Comparison of ENCODE assay signal across 27 cellular contexts in genomic region chr17:72611172-72611571, GRCh38.
"Had no signal": no experiment of that assay in that cellular context is flagged by ENCODE, and none has a peak within 500 bp of the region (broad histone marks: within the 10 kb centered on the region; RNA-seq: fewer than 3 reads in every experiment).

No MANE protein-coding gene starts in this region.

- H3K27me3 Mint-ChIP-seq: type B pancreatic cell had no signal

- H3K27ac Mint-ChIP-seq: immature natural killer cell; mesothelial cell of epicardium; natural killer cell; stimulated activated effector memory CD8-positive, alpha-beta T cell treated with anti-CD3 and anti-CD28 coated beads, Interleukin-12 subunit alpha, Interleukin-12 subunit beta, amount 100 ng/mL, for 72 hours; stimulated activated naive CD8-positive, alpha-beta T cell treated with anti-CD3 and anti-CD28 coated beads, Interleukin-15, Interleukin-2, amounts not matched to agents 100 ng/mL and 50 ng/mL, for 24 hours; type B pancreatic cell had no signal

- H3K4me3 Mint-ChIP-seq: immature natural killer cell; mesothelial cell of epicardium; natural killer cell; stimulated activated effector memory CD8-positive, alpha-beta T cell treated with anti-CD3 and anti-CD28 coated beads, Interleukin-12 subunit alpha, Interleukin-12 subunit beta, amount 100 ng/mL, for 72 hours; stimulated activated naive CD8-positive, alpha-beta T cell treated with anti-CD3 and anti-CD28 coated beads, Interleukin-15, Interleukin-2, amounts not matched to agents 100 ng/mL and 50 ng/mL, for 24 hours; type B pancreatic cell had no signal

- H3K36me3 ChIP-seq: left lung, lower lobe of right lung, ovary, prostate gland, suprapubic skin, tibial nerve, vagina had no signal

- H3K27me3 ChIP-seq: ovary, tibial nerve, vagina had no signal

- DNase-seq: hippocampal formation; immature natural killer cell; kidney; left colon; left lung; lower lobe of right lung; mammary epithelial cell; mesendoderm; naive B cell; natural killer cell; ovary; retina; right cardiac atrium; stimulated activated CD4-positive, alpha-beta T cell treated with anti-CD3 and anti-CD28 coated beads, Interleukin-12 subunit alpha, Interleukin-12 subunit beta, amount 100 ng/mL, for 4 hours; stimulated activated CD4-positive, alpha-beta T cell treated with anti-CD3 and anti-CD28 coated beads, Interleukin-15, amount 100 ng/mL, for 24 hours; stimulated activated CD4-positive, alpha-beta T cell treated with anti-CD3 and anti-CD28 coated beads, Interleukin-4, amount 100 ng/mL, for 24 hours; stimulated activated naive CD4-positive, alpha-beta T cell had no signal

- H3K4me1 Mint-ChIP-seq: immature natural killer cell; naive B cell; natural killer cell; stimulated activated effector memory CD8-positive, alpha-beta T cell treated with anti-CD3 and anti-CD28 coated beads, Interleukin-12 subunit alpha, Interleukin-12 subunit beta, amount 100 ng/mL, for 72 hours had no signal

- H3K36me3 Mint-ChIP-seq: natural killer cell; stimulated activated effector memory CD8-positive, alpha-beta T cell treated with anti-CD3 and anti-CD28 coated beads, Interleukin-12 subunit alpha, Interleukin-12 subunit beta, amount 100 ng/mL, for 72 hours; type B pancreatic cell had no signal

- H3K4me3 ChIP-seq: left lung, lower lobe of right lung, ovary, prostate gland, skin epidermis, suprapubic skin, tibial nerve, vagina had no signal

- H3K4me1 ChIP-seq: left lung, lower lobe of right lung, prostate gland had no signal

- ATAC-seq: left colon; left lung; lower lobe of right lung; natural killer cell; right cardiac atrium; sciatic nerve; stimulated activated effector memory CD8-positive, alpha-beta T cell treated with anti-CD3 and anti-CD28 coated beads, Interleukin-12 subunit alpha, Interleukin-12 subunit beta, amount 100 ng/mL, for 72 hours had no signal

- H3K9me3 ChIP-seq: lower lobe of right lung, ovary, prostate gland, vagina had no signal

- H3K27ac ChIP-seq: left lung, lower lobe of right lung, ovary, prostate gland, skin epidermis, suprapubic skin, vagina had no signal
